In genomic region chr19:40263440-40264313, GRCh38 we compare ENCODE assay signal across 16 cellular contexts. TPM values are rescaled to one million over a fixed set of nuclear protein-coding genes. Genes with fewer than 3 reads are reported as not detected.
"Had no signal": no experiment of that assay in that cellular context is flagged by ENCODE, and none has a peak within 500 bp of the region (broad histone marks: within the 10 kb centered on the region; RNA-seq: fewer than 3 reads in every experiment).

No MANE protein-coding gene starts in this region.

- H3K36me3 ChIP-seq: cardiac muscle cell had no signal

- ATAC-seq: left colon had no signal

- H3K27ac Mint-ChIP-seq: activated CD4-positive, alpha-beta T cell treated with anti-CD3 and anti-CD28 coated beads, Interleukin-2, amount 10 ng/mL, durations not matched to agents 24 days and 14 days; activated naive CD4-positive, alpha-beta T cell treated with anti-CD3 and anti-CD28 coated beads, Interleukin-2, amount 10 ng/mL, durations not matched to agents 7 days and 5 days; activated T-helper 2 cell treated with anti-CD3 and anti-CD28 coated beads, Interferon-gamma antibody, Interleukin-2, Interleukin-4, amounts not matched to agents 10 μg/mL and 5 μg/mL and 100 μg/mL, durations not matched to agents 14 hours and 24 hours and 36 hours had no signal

- DNase-seq: activated CD4-positive, alpha-beta T cell treated with anti-CD3 and anti-CD28 coated beads, Interleukin-2, amount 10 ng/mL, durations not matched to agents 24 days and 14 days; activated naive CD4-positive, alpha-beta T cell treated with anti-CD3 and anti-CD28 coated beads, Interleukin-2, amount 10 ng/mL, durations not matched to agents 7 days and 5 days; erythroblast; hippocampal formation; left colon; mammary epithelial cell; stimulated activated CD4-positive, alpha-beta T cell treated with anti-CD3 and anti-CD28 coated beads, Interleukin-4, amount 100 ng/mL, for 4 hours; transverse colon had no signal

- H3K4me3 ChIP-seq: cardiac muscle cell, skin epidermis, transverse colon had no signal

- H3K4me1 Mint-ChIP-seq: activated naive CD4-positive, alpha-beta T cell treated with anti-CD3 and anti-CD28 coated beads, Interleukin-2, amount 10 ng/mL, durations not matched to agents 7 days and 5 days had no signal

- H3K27ac ChIP-seq: cardiac muscle cell, skin epidermis, transverse colon had no signal

- H3K27me3 Mint-ChIP-seq: activated CD4-positive, alpha-beta T cell treated with anti-CD3 and anti-CD28 coated beads, Interleukin-2, amount 10 ng/mL, durations not matched to agents 24 days and 14 days; activated naive CD4-positive, alpha-beta T cell treated with anti-CD3 and anti-CD28 coated beads, Interleukin-2, amount 10 ng/mL, durations not matched to agents 7 days and 5 days had no signal

- H3K9me3 ChIP-seq: transverse colon had no signal

- H3K27me3 ChIP-seq: cardiac muscle cell, transverse colon had no signal

- H3K4me3 Mint-ChIP-seq: activated CD4-positive, alpha-beta T cell treated with anti-CD3 and anti-CD28 coated beads, Interleukin-2, amount 10 ng/mL, durations not matched to agents 24 days and 14 days; activated naive CD4-positive, alpha-beta T cell treated with anti-CD3 and anti-CD28 coated beads, Interleukin-2, amount 10 ng/mL, durations not matched to agents 7 days and 5 days; nephron; WTC11 had no signal

- H3K9me3 Mint-ChIP-seq: activated CD4-positive, alpha-beta T cell treated with anti-CD3 and anti-CD28 coated beads, Interleukin-2, amount 10 ng/mL, durations not matched to agents 24 days and 14 days; activated naive CD4-positive, alpha-beta T cell treated with anti-CD3 and anti-CD28 coated beads, Interleukin-2, amount 10 ng/mL, durations not matched to agents 7 days and 5 days; activated T-helper 2 cell treated with anti-CD3 and anti-CD28 coated beads, Interferon-gamma antibody, Interleukin-2, Interleukin-4, amounts not matched to agents 10 μg/mL and 5 μg/mL and 100 μg/mL, durations not matched to agents 14 hours and 24 hours and 36 hours; nephron; WTC11 had no signal

RNA-seq across cellular contexts. Expression of gene CCNP, which starts 37.2 kb away (rescaled TPM):
- polyA plus RNA-seq: mammary epithelial cell had no signal

RNA-seq across cellular contexts. Expression of gene TTC9B, which starts 45.5 kb away (rescaled TPM):
- total RNA-seq: activated CD4-positive, alpha-beta T cell treated with anti-CD3 and anti-CD28 coated beads, Interleukin-2, amount 10 ng/mL, durations not matched to agents 24 days and 14 days; activated T-helper 2 cell treated with anti-CD3 and anti-CD28 coated beads, Interferon-gamma antibody, Interleukin-2, Interleukin-4, amounts not matched to agents 10 μg/mL and 5 μg/mL and 100 μg/mL, durations not matched to agents 14 hours and 24 hours and 36 hours; cardiac muscle cell; mammary epithelial cell; mucosa of gallbladder; osteocyte; T-helper 1 cell treated with Interleukin-12 subunit alpha and Interleukin-12 subunit beta and Interleukin-4 antibody, amounts not matched to agents 30 ng/mL and 1 ng/mL, for 36 hours; transverse colon; WTC11 had no signal
- polyA plus RNA-seq: mammary epithelial cell had no signal
